In the genomic region with DNA sequence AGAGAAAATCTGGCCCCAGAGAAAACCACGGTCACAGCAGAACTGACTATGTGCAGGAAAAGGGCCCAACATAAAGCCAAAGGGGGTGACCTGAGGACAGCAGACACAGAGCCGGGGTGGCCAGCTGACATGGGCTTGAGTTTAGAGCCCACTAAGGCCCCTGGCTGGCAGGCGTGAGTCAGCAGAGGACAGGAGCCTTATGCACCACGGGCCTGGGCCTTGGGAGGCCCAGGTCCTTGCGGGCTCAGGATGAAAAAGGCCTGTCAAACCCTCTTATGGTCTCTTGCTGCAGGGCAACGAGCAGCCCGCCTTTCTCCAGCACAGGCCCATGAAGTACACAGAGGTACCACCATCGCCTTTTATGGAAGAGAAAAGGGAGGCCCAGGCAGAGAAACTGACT, we compare ENCODE assay signal across 16 cellular contexts. TPM values are rescaled to one million over a fixed set of nuclear protein-coding genes. Genes with fewer than 3 reads are reported as not detected.
DNase-seq lines count a peak whose midpoint lies in the region; ATAC-seq and TF ChIP-seq lines count a peak whose summit lies in the region.
"Had no signal": no experiment of that assay in that cellular context is flagged by ENCODE, and none has a peak within 500 bp of the region (broad histone marks: within the 10 kb centered on the region; RNA-seq: fewer than 3 reads in every experiment).

No MANE protein-coding gene starts in this region.

- H3K27ac Mint-ChIP-seq in GM23338 = no peak overlapping the region
- peak overlapping the region; percentile 98 for H3K27ac Mint-ChIP-seq in activated T-helper 17 cell treated with anti-CD3 and anti-CD28 coated beads, Interleukin-2, amount 50 U/mL, for 72 hours
- H3K27ac Mint-ChIP-seq in chondrocyte (ENCODE audit: unreplicated experiment) = no peak overlapping the region

- 100% methylated on average over 6 of the region's 8 CpGs for WGBS in mammary epithelial cell (ENCODE audit: low coverage, missing lambda C conversion rate)

- in situ Hi-C loops in mammary epithelial cell (cut with MboI; ENCODE audit: low sequenced_read_pairs in 2 of 2) = no loop called here

- H3K79me2 ChIP-seq in GM23338 (replicated peaks; ENCODE audit: insufficient read depth) (peaks cover 12% of the 10 kb centered on the region), mammary epithelial cell (ENCODE audit: insufficient read depth, low read length) (peaks cover 94% of the 10 kb centered on the region)

- H3K27ac ChIP-seq in GM23338 (ENCODE audit: low read depth) (no peak overlapping the region), lower lobe of right lung (peak overlapping the region; percentile 56), rectal smooth muscle tissue (ENCODE audit: low read depth, low read length) (peak overlapping the region; percentile 48), mammary epithelial cell (ENCODE audit: insufficient read depth, low read depth, low read length) (no peak overlapping the region)
- H3K27ac ChIP-seq: GM23248, Peyer's patch had no signal

- CTCF ChIA-PET in mammary epithelial cell (lab: Charles Lee; ENCODE audit: low non-redundant PET) = no interaction called here

- H3K4me3 Mint-ChIP-seq in GM23338 = no peak overlapping the region
- H3K4me3 Mint-ChIP-seq in activated T-helper 17 cell treated with anti-CD3 and anti-CD28 coated beads, Interleukin-2, amount 50 U/mL, for 72 hours = peak overlapping the region; percentile 4
- no peak overlapping the region for H3K4me3 Mint-ChIP-seq in chondrocyte (ENCODE audit: unreplicated experiment)
- H3K4me3 Mint-ChIP-seq: stimulated activated naive CD8-positive, alpha-beta T cell treated with anti-CD3 and anti-CD28 coated beads, Interleukin-15, amount 100 ng/mL, for 72 hours had no signal

- no peak for DNase-seq in GM23338 (ENCODE audit: low spot score)
- DNase-seq in lower lobe of right lung = no peak
- no peak for DNase-seq in NCI-H1048 (lab: John Stamatoyannopoulos, UW)
- DNase-seq in chondrocyte (ENCODE audit: low spot score) = no peak
- no peak for DNase-seq in mammary epithelial cell
- DNase-seq: activated CD4-positive, CD25-positive, alpha-beta regulatory T cell treated with anti-CD3 and anti-CD28 coated beads, Interleukin-2, amount 50 U/mL, for 72 hours; GM23248; NCI-H2081 treated with DMSO at 0.1 percent for 48 hours; Peyer's patch; small intestine; stimulated activated naive CD8-positive, alpha-beta T cell treated with anti-CD3 and anti-CD28 coated beads, Interleukin-15, amount 100 ng/mL, for 72 hours had no signal

- no peaks in the 10 kb centered on the region for H3K9me3 Mint-ChIP-seq in GM23338
- H3K9me3 Mint-ChIP-seq in activated T-helper 17 cell treated with anti-CD3 and anti-CD28 coated beads, Interleukin-2, amount 50 U/mL, for 72 hours = peaks cover 4% of the 10 kb centered on the region
- H3K9me3 Mint-ChIP-seq in chondrocyte (ENCODE audit: low read depth) = no peaks in the 10 kb centered on the region
- H3K9me3 Mint-ChIP-seq: stimulated activated naive CD8-positive, alpha-beta T cell treated with anti-CD3 and anti-CD28 coated beads, Interleukin-15, amount 100 ng/mL, for 72 hours had no signal

- H3K36me3 ChIP-seq in GM23338 (ENCODE audit: insufficient read depth) (no peaks in the 10 kb centered on the region), lower lobe of right lung (no peaks in the 10 kb centered on the region), rectal smooth muscle tissue (ENCODE audit: control insufficient read depth, insufficient read depth, low read length) (no peaks in the 10 kb centered on the region), mammary epithelial cell (ENCODE audit: insufficient read depth, low read length) (no peaks in the 10 kb centered on the region)
- H3K36me3 ChIP-seq: Peyer's patch had no signal

- no peaks in the 10 kb centered on the region for H3K27me3 ChIP-seq in GM23338 (ENCODE audit: insufficient read depth)
- H3K27me3 ChIP-seq in lower lobe of right lung (ENCODE audit: low read depth) = no peaks in the 10 kb centered on the region
- no peaks in the 10 kb centered on the region for H3K27me3 ChIP-seq in rectal smooth muscle tissue (ENCODE audit: control insufficient read depth, insufficient read depth, low read length)
- H3K27me3 ChIP-seq in mammary epithelial cell (ENCODE audit: insufficient read depth, low read length) = no peaks in the 10 kb centered on the region
- H3K27me3 ChIP-seq: Peyer's patch had no signal

- no TSS peak for BruUV-seq in mammary epithelial cell (replicated peaks; lab: Mats Ljungman, UMichigan)

- dilution Hi-C loops in mammary epithelial cell (cut with HindIII; ENCODE audit: low sequenced_read_pairs) = no loop called here

- peaks cover 2% of the 10 kb centered on the region for H3K27me3 Mint-ChIP-seq in GM23338 (ENCODE audit: insufficient read depth, low read depth, poor library complexity)
- H3K27me3 Mint-ChIP-seq in activated T-helper 17 cell treated with anti-CD3 and anti-CD28 coated beads, Interleukin-2, amount 50 U/mL, for 72 hours = no peaks in the 10 kb centered on the region
- no peaks in the 10 kb centered on the region for H3K27me3 Mint-ChIP-seq in chondrocyte (ENCODE audit: low read depth)
- H3K27me3 Mint-ChIP-seq: stimulated activated naive CD8-positive, alpha-beta T cell treated with anti-CD3 and anti-CD28 coated beads, Interleukin-15, amount 100 ng/mL, for 72 hours had no signal

- H3K4me1 Mint-ChIP-seq in GM23338 (peaks cover 6% of the 10 kb centered on the region), chondrocyte (ENCODE audit: low read depth) (peaks cover 25% of the 10 kb centered on the region)
- H3K4me1 Mint-ChIP-seq in activated T-helper 17 cell treated with anti-CD3 and anti-CD28 coated beads, Interleukin-2, amount 50 U/mL, for 72 hours = peaks cover 47% of the 10 kb centered on the region

- no peaks in the 10 kb centered on the region; the same call in 1 of the 2 replicates for H3K4me1 ChIP-seq in GM23338 (ENCODE audit: insufficient read depth)
- peaks cover 71% of the 10 kb centered on the region for H3K4me1 ChIP-seq in lower lobe of right lung
- H3K4me1 ChIP-seq in rectal smooth muscle tissue (ENCODE audit: control insufficient read depth, insufficient read depth, low read length) = peaks cover 11% of the 10 kb centered on the region
- peaks cover 15% of the 10 kb centered on the region for H3K4me1 ChIP-seq in mammary epithelial cell (ENCODE audit: insufficient read depth, low read length)

- no peaks in the 10 kb centered on the region for H3K36me3 Mint-ChIP-seq in GM23338 (ENCODE audit: low read depth)
- peaks cover 65% of the 10 kb centered on the region for H3K36me3 Mint-ChIP-seq in activated T-helper 17 cell treated with anti-CD3 and anti-CD28 coated beads, Interleukin-2, amount 50 U/mL, for 72 hours (ENCODE audit: low read depth)
- H3K36me3 Mint-ChIP-seq in chondrocyte (ENCODE audit: low read depth) = peaks cover 6% of the 10 kb centered on the region

- H3K4me3 ChIP-seq in GM23338 (no peak overlapping the region), lower lobe of right lung (no peak overlapping the region), rectal smooth muscle tissue (ENCODE audit: low read length) (no peak overlapping the region), mammary epithelial cell (replicated peaks in 1 of 3; ENCODE audit: insufficient read depth in 1 of 3, low read depth in 2 of 3, low read length in 3 of 3) (no peak overlapping the region)
- H3K4me3 ChIP-seq: GM23248, Peyer's patch had no signal

- H2AFZ ChIP-seq in GM23338 (no peak overlapping the region), mammary epithelial cell (ENCODE audit: low read depth, low read length) (no peak overlapping the region)
- H2AFZ ChIP-seq: GM23248 had no signal

- H3K9ac ChIP-seq in rectal smooth muscle tissue (ENCODE audit: low read length) (no peak overlapping the region), mammary epithelial cell (ENCODE audit: insufficient read depth, low read length) (no peak overlapping the region)
- H3K9ac ChIP-seq: GM23248 had no signal

- H3K9me2 ChIP-seq in GM23338 (ENCODE audit: insufficient read depth) = no peaks in the 10 kb centered on the region

- peaks cover 3% of the 10 kb centered on the region; the same call in 1 of the 2 replicates for H3F3A ChIP-seq in GM23338 (replicated peaks; ENCODE audit: low read depth)

- intact Hi-C loops in lower lobe of right lung (cut with DNase I) = no loop called here
- intact Hi-C loops in mammary epithelial cell (cut with micrococcal nuclease) = no loop called here

- TF ChIP-seq CTCF in GM23338 (conservative IDR thresholded peaks at IDR 0.05; ENCODE audit: low read depth in 2 of 2) (no peak), lower lobe of right lung (IDR thresholded peaks at IDR 0.05) (no peak), chondrocyte (IDR thresholded peaks at IDR 0.05) (no peak), mammary epithelial cell (conservative IDR thresholded peaks at IDR 0.05 in 1 of 2, IDR thresholded peaks at IDR 0.05 in 1 of 2; ENCODE audit: extremely low read depth in 1 of 2, insufficient read depth in 1 of 2, low read depth in 1 of 2, low read length in 2 of 2) (no peak)

- no peaks in the 10 kb centered on the region; the same call in none of the 2 replicates for H4K20me1 ChIP-seq in GM23338 (replicated peaks; ENCODE audit: insufficient read depth)
- H4K20me1 ChIP-seq in mammary epithelial cell (ENCODE audit: insufficient read depth, low read length) = no peaks in the 10 kb centered on the region

- H3K9me3 ChIP-seq in lower lobe of right lung (no peaks in the 10 kb centered on the region), mammary epithelial cell (replicated peaks; ENCODE audit: insufficient read depth, low read length) (no peaks in the 10 kb centered on the region)
- H3K9me3 ChIP-seq: Peyer's patch had no signal

- ATAC-seq in GM23338 (peak; percentile 20; the same call in 2 of the 3 replicates), lower lobe of right lung (no peak), HG03432 (IDR thresholded peaks at IDR 0.05; ENCODE audit: unreplicated experiment) (no peak)
- ATAC-seq in activated T-helper 17 cell treated with anti-CD3 and anti-CD28 coated beads, Interleukin-2, amount 50 U/mL, for 72 hours (replicated peaks) = no peak
- ATAC-seq: stimulated activated naive CD8-positive, alpha-beta T cell treated with anti-CD3 and anti-CD28 coated beads, Interleukin-15, amount 100 ng/mL, for 72 hours had no signal

- no peak overlapping the region for H3K4me2 ChIP-seq in GM23338
- no peak overlapping the region for H3K4me2 ChIP-seq in mammary epithelial cell (ENCODE audit: insufficient read depth, low read depth, low read length)

RNA-seq across cellular contexts. Expression of a gene that starts 19.7 kb away (rescaled TPM):
- total RNA-seq in GM23338 (2014; rRNA removed; shearing (Covaris generic)) = 17.8 and 19.6 TPM in 2 replicates
- polyA plus RNA-seq in GM23338 (2016; fragmentation: Nextera tagmentation; extraction: Ambion mirVana) (7.5 and 9.3 TPM in 2 replicates), mammary epithelial cell (18.8 TPM)
- total RNA-seq in activated T-helper 17 cell treated with anti-CD3 and anti-CD28 coated beads, Interleukin-2, amount 50 U/mL, for 72 hours = 100 to 1,000 TPM; 140 to 158 TPM
- total RNA-seq in lower lobe of right lung (72.5 TPM), chondrocyte (32.9 to 52.7 TPM (median 45.9 TPM) in 3 replicates), mammary epithelial cell (10 to 100 TPM; 50.8 to 65.0 TPM)
- polyA minus RNA-seq in mammary epithelial cell = 65.2 TPM

RNA-seq across cellular contexts. Expression of a gene that starts 25.7 kb away (rescaled TPM):
- not detected in 2 replicates for total RNA-seq in GM23338 (2014; rRNA removed; shearing (Covaris generic))
- not detected in 2 replicates for polyA plus RNA-seq in GM23338 (2016; fragmentation: Nextera tagmentation; extraction: Ambion mirVana)
- total RNA-seq in activated T-helper 17 cell treated with anti-CD3 and anti-CD28 coated beads, Interleukin-2, amount 50 U/mL, for 72 hours = not detected
- not detected for total RNA-seq in lower lobe of right lung
- not detected in 3 replicates for total RNA-seq in chondrocyte
- total RNA-seq in mammary epithelial cell = not detected
- polyA plus RNA-seq in mammary epithelial cell = not detected
- polyA minus RNA-seq in mammary epithelial cell = not detected
- total RNA-seq: GM23248, kidney epithelial cell, Peyer's patch had no signal
- polyA plus RNA-seq: GM23248, neural cell, small intestine had no signal

Comparison
In these comparisons a context has a peak if more than half of its experiments do, and no peak if none do; other contexts are left out.
1. H3K27ac ChIP-seq: peak in lower lobe of right lung (single experiment) and rectal smooth muscle tissue (single experiment); none in GM23338 (single experiment) and mammary epithelial cell (single experiment).